11 cellular contexts compared by ENCODE assay signal in the genomic region with DNA sequence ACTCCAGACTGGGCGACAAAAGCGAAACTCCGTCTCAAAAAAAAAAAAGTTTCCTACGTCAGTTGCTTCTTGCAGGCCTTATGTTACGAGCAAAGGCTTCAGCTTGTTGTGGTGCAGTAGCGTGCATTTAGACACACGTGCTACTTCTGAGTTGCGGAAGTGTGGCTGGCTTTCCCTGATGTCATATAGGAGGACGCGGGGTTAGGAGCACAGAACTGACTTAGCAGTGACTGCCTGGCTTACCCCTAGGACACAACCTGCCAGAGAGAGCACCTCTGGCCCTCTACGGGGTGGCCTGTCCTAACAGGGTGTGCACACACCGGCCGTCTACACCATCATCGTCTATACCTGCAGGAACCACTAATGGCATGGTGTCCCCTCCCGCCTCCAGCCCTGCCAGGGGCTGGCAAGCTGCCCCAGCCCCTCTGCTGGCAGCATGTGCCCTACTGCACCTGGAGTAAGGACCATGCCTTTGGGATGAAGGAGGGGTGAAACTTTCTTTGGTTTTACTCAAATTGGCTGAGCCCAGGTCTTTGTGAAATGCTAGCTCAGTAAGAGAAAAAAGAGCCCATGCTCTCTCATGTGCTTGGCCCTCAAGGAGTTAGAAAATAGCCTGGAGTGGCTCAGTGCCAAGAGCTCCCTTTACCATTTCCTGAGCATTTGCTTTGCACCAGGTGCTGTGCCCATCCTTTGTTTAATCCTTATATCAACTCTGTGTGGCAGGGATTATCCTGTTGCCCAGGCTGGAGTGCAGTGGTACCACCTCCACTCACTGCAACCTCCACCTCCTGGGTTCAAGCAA. TPM values are rescaled to one million over a fixed set of nuclear protein-coding genes. Genes with fewer than 3 reads are reported as not detected.
DNase-seq lines count a peak whose midpoint lies in the region; ATAC-seq lines count a peak whose summit lies in the region.
"Had no signal": no experiment of that assay in that cellular context is flagged by ENCODE, and none has a peak within 500 bp of the region (broad histone marks: within the 10 kb centered on the region; RNA-seq: fewer than 3 reads in every experiment).

No MANE protein-coding gene starts in this region.

- no peaks in the 10 kb centered on the region for H3K4me1 ChIP-seq in aorta (ENCODE audit: control insufficient read depth in 1 of 2, insufficient read depth in 2 of 2, low read length in 2 of 2)

- no peak overlapping the region for H3K27ac ChIP-seq in aorta (ENCODE audit: low read depth in 1 of 2, low read length in 2 of 2)
- H3K27ac ChIP-seq: hepatocyte had no signal

- no peaks in the 10 kb centered on the region for H3K27me3 ChIP-seq in aorta (ENCODE audit: control insufficient read depth in 1 of 2, insufficient read depth in 2 of 2, low read length in 1 of 2)
- H3K27me3 ChIP-seq: breast epithelium, hepatocyte had no signal

- 96% methylated on average over 15 of the region's 15 CpGs for WGBS in aorta, 2 donors

- intact Hi-C loops in aorta (cut with DNase I), result no loop called here

- no peaks in the 10 kb centered on the region for H3K36me3 ChIP-seq in aorta (ENCODE audit: control insufficient read depth in 1 of 2, insufficient read depth in 2 of 2, low read length in 1 of 2)
- H3K36me3 ChIP-seq: breast epithelium had no signal

- no peak overlapping the region for H3K4me3 ChIP-seq in aorta (ENCODE audit: low read length in 2 of 2)
- H3K4me3 ChIP-seq: breast epithelium, hepatocyte had no signal

- no peaks in the 10 kb centered on the region for H3K9me3 ChIP-seq in aorta (ENCODE audit: control insufficient read depth, low read length)
- H3K9me3 ChIP-seq: breast epithelium had no signal

- peak; percentile 46 for DNase-seq in stimulated activated CD4-positive, alpha-beta T cell treated with anti-CD3 and anti-CD28 coated beads, Interleukin-12 subunit alpha, Interleukin-12 subunit beta, amount 100 ng/mL, for 4 hours
- no peak for DNase-seq in stimulated activated CD4-positive, alpha-beta T cell treated with anti-CD3 and anti-CD28 coated beads, Interleukin-2, amount 100 ng/mL, for 48 hours
- DNase-seq in activated CD4-positive, alpha-beta T cell treated with anti-CD3 and anti-CD28 coated beads, Interleukin-2, amount 50 U/mL, for 1 hour, result peak; percentile 69
- peak; percentile 39 for DNase-seq in effector CD8-positive, alpha-beta T cell (lab: John Stamatoyannopoulos, UW)
- no peak for DNase-seq in aorta
- no peak for DNase-seq in amniotic stem cell (lab: John Stamatoyannopoulos, UW)
- DNase-seq in Kasumi-1 (lab: John Stamatoyannopoulos, UW), result no peak
- DNase-seq in NK-92 (lab: John Stamatoyannopoulos, UW; ENCODE audit: unreplicated experiment), result no peak
- DNase-seq: occipital lobe had no signal

- no peak for ATAC-seq in aorta (ENCODE audit: low FRiP score)

RNA-seq across cellular contexts. Expression of gene GPR68, which starts 1.7 kb away (rescaled TPM):
- 1 to 10 TPM in 1 of 2 donors, under 1 TPM in 1; 0.84 to 6.3 TPM for total RNA-seq in aorta
- under 1 TPM in 1 of 2 donors, not detected in 1; 0.10 TPM for polyA plus RNA-seq in aorta

Comparison
In these comparisons a context has a peak if more than half of its experiments do, and no peak if none do; other contexts are left out.
1. DNase-seq: peak in stimulated activated CD4-positive, alpha-beta T cell treated with anti-CD3 and anti-CD28 coated beads, Interleukin-12 subunit alpha, Interleukin-12 subunit beta, amount 100 ng/mL, for 4 hours (single experiment), activated CD4-positive, alpha-beta T cell treated with anti-CD3 and anti-CD28 coated beads, Interleukin-2, amount 50 U/mL, for 1 hour (single experiment) and effector CD8-positive, alpha-beta T cell (single experiment); none in stimulated activated CD4-positive, alpha-beta T cell treated with anti-CD3 and anti-CD28 coated beads, Interleukin-2, amount 100 ng/mL, for 48 hours (0 of 2), aorta (0 of 2), amniotic stem cell (single experiment), Kasumi-1 (0 of 2) and NK-92 (single experiment).